1 cellular context compared by ENCODE assay signal in the genomic region with DNA sequence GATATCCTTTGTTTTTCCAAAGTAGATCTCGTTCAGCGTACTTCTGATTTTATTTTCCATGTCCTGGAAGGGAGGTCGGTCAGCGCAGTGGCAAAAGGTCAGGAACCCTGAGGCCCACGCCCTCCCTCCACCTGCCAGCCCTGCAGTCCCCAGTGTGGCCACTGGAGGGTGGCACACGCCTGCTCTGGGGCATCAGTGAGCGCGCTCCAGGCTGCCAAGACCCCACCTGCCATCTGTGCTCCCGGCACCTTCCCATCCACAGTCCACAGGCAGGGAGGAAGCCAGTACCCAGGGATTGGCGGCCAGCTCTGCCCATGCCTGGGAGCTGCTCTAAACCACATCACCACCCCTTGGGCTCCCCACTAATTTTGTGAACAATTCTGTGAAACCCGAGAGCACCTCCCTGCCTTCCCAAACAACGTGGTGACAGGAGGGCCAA.
TF ChIP-seq lines count a peak whose summit lies in the region.

No MANE protein-coding gene starts in this region.

TF ChIP-seq in SK-N-SH, 30 proteins besides CTCF, POLR2A, EP300 and RAD21 (continued from another document):
- TF ChIP-seq TCF12 (IDR thresholded peaks at IDR 0.05), result no peak
- no peak for TF ChIP-seq FOXJ3 (CRISPR knock-in tag; IDR thresholded peaks at IDR 0.05)
- no peak for TF ChIP-seq ZBTB33 (IDR thresholded peaks at IDR 0.05; ENCODE audit: borderline replicate concordance, low read depth)
- no peak for TF ChIP-seq EZH2phosphoT487 (IDR thresholded peaks at IDR 0.05; ENCODE audit: borderline replicate concordance, low read depth)
- no peak for TF ChIP-seq JUND (IDR thresholded peaks at IDR 0.05)
- no peak for TF ChIP-seq GATA2 (CRISPR knock-in tag; IDR thresholded peaks at IDR 0.05)
- TF ChIP-seq NFIC (IDR thresholded peaks at IDR 0.05; ENCODE audit: borderline replicate concordance), result no peak
- TF ChIP-seq, protein P1, sequence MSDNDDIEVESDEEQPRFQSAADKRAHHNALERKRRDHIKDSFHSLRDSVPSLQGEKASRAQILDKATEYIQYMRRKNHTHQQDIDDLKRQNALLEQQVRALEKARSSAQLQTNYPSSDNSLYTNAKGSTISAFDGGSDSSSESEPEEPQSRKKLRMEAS (IDR thresholded peaks at IDR 0.05; ENCODE audit: low read depth), result no peak
- TF ChIP-seq TAF1 (IDR thresholded peaks at IDR 0.05; ENCODE audit: borderline replicate concordance, low read depth, low read length), result no peak
- no peak for TF ChIP-seq FOXM1 (IDR thresholded peaks at IDR 0.05; ENCODE audit: low read depth)
- TF ChIP-seq, protein P2, sequence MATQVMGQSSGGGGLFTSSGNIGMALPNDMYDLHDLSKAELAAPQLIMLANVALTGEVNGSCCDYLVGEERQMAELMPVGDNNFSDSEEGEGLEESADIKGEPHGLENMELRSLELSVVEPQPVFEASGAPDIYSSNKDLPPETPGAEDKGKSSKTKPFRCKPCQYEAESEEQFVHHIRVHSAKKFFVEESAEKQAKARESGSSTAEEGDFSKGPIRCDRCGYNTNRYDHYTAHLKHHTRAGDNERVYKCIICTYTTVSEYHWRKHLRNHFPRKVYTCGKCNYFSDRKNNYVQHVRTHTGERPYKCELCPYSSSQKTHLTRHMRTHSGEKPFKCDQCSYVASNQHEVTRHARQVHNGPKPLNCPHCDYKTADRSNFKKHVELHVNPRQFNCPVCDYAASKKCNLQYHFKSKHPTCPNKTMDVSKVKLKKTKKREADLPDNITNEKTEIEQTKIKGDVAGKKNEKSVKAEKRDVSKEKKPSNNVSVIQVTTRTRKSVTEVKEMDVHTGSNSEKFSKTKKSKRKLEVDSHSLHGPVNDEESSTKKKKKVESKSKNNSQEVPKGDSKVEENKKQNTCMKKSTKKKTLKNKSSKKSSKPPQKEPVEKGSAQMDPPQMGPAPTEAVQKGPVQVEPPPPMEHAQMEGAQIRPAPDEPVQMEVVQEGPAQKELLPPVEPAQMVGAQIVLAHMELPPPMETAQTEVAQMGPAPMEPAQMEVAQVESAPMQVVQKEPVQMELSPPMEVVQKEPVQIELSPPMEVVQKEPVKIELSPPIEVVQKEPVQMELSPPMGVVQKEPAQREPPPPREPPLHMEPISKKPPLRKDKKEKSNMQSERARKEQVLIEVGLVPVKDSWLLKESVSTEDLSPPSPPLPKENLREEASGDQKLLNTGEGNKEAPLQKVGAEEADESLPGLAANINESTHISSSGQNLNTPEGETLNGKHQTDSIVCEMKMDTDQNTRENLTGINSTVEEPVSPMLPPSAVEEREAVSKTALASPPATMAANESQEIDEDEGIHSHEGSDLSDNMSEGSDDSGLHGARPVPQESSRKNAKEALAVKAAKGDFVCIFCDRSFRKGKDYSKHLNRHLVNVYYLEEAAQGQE (IDR thresholded peaks at IDR 0.05; ENCODE audit: low read depth, low read length), result no peak
- no peak for TF ChIP-seq FOSL2 (IDR thresholded peaks at IDR 0.05; ENCODE audit: borderline replicate concordance, low read depth)
